In the genomic region with DNA sequence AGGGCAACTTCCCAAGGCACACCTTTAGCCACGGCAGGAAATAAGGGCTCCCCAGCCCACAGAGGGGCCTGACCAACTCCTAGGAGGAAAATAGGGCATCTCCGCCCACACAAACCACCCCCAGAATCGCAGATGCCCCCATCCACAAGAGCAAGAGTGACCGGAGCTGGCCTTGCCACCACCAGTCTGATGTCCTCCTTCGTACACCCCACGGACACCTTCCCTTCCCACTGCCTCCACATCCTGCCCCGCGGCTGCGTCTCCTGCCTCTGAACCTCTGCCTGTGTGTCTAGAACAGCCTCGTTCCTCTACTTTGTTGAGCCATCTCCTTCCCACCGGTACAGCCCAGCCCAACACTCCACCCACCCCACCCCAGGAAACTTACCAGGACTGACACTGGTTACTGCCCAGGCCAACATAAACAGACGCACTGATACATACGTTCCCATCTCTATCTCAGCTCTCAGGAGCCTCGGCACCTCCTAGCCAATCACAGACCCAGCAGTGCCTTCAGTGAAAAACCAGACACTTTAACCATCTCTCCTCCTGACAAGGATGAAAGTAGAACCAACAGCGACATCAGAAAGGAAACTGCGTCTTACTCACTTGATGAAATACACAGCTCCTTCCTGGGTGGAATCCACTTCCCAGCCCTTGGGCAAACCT, we compare ENCODE assay signal across 16 cellular contexts.
"Had no signal": no experiment of that assay in that cellular context is flagged by ENCODE, and none has a peak within 500 bp of the region (broad histone marks: within the 10 kb centered on the region; RNA-seq: fewer than 3 reads in every experiment).

No MANE protein-coding gene starts in this region.

- H3K9me3 ChIP-seq: colonic mucosa, heart left ventricle, mucosa of descending colon, ovary, right atrium auricular region, sigmoid colon, stomach, thoracic aorta had no signal

- DNase-seq: colonic mucosa; heart left ventricle; hippocampal formation; mucosa of descending colon; naive thymus-derived CD8-positive, alpha-beta T cell; ovary; sigmoid colon; stimulated activated CD4-positive, alpha-beta T cell treated with anti-CD3 and anti-CD28 coated beads, Interleukin-2, amount 100 ng/mL, for 24 hours; stimulated activated CD4-positive, alpha-beta T cell treated with anti-CD3 and anti-CD28 coated beads, Interleukin-4, amount 100 ng/mL, for 4 hours; stimulated activated naive CD4-positive, alpha-beta T cell; stomach had no signal

- H3K27ac ChIP-seq: colonic mucosa, heart left ventricle, ovary, right atrium auricular region, sigmoid colon, skin epidermis, stomach, thoracic aorta had no signal

- H3K9me3 Mint-ChIP-seq: endodermal cell; naive thymus-derived CD8-positive, alpha-beta T cell had no signal

- H3K36me3 Mint-ChIP-seq: naive thymus-derived CD8-positive, alpha-beta T cell had no signal

- ATAC-seq: heart left ventricle; mucosa of descending colon; naive thymus-derived CD8-positive, alpha-beta T cell had no signal

- FAIRE-seq: frontal cortex had no signal

- H3K27me3 ChIP-seq: colonic mucosa, ovary, right atrium auricular region had no signal

- H3K4me3 ChIP-seq: colonic mucosa, heart left ventricle, mucosa of descending colon, ovary, right atrium auricular region, sigmoid colon, skin epidermis, stomach, thoracic aorta had no signal

- H3K36me3 ChIP-seq: colonic mucosa, heart left ventricle, ovary, right atrium auricular region, sigmoid colon, thoracic aorta had no signal

- H3K27ac Mint-ChIP-seq: endodermal cell had no signal

- H3K4me3 Mint-ChIP-seq: endodermal cell; naive thymus-derived CD8-positive, alpha-beta T cell had no signal
